ENCODE assay signal across 23 cellular contexts in the genomic region with DNA sequence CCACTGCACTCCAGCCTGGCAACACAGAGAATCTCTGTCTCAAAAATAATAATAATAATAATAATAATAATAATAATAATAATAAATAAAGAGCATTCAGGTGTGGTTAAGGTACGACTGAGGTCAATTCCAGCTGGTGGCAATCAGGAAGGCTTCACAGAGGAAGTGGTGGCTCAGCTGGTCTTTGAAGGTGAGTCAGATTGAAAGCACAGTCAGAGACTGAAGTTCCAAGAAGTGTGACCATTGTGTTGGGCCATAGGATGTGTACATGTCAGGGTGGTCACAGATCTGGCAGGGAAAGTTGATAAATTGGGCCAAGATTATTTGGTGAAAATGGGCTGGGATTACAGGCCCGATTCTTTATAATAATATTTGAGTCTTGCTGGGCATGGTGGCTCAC. TPM values are rescaled to one million over a fixed set of nuclear protein-coding genes. Genes with fewer than 3 reads are reported as not detected.
DNase-seq lines count a peak whose midpoint lies in the region; ATAC-seq lines count a peak whose summit lies in the region.
"Had no signal": no experiment of that assay in that cellular context is flagged by ENCODE, and none has a peak within 500 bp of the region (broad histone marks: within the 10 kb centered on the region; RNA-seq: fewer than 3 reads in every experiment).

No MANE protein-coding gene starts in this region.

- DNase-seq in NK-92 treated with Interleukin-12 subunit alpha and Interleukin-12 subunit beta, amount 100 ng/mL, for 24 hours (lab: John Stamatoyannopoulos, UW): peak; percentile 15
- no peak for DNase-seq in NK-92 (lab: John Stamatoyannopoulos, UW; ENCODE audit: unreplicated experiment)
- peak; percentile 29 for DNase-seq in T-helper 2 cell treated with Interferon-gamma antibody and Interleukin-4, amounts not matched to agents 5 μg/mL and 100 μg/mL, for 36 hours (ENCODE audit: low spot score)
- peak; percentile 45 to 64 for DNase-seq in trophoblast cell
- DNase-seq in retina: no peak
- no peak for DNase-seq in DMS79 (lab: John Stamatoyannopoulos, UW)
- DNase-seq: activated CD4-positive, alpha-beta T cell treated with anti-CD3 and anti-CD28 coated beads for 1 hour; activated CD8-positive, alpha-beta memory T cell treated with anti-CD3 and anti-CD28 coated beads, Interleukin-2, amount 50 U/mL, for 4 hours; activated effector memory CD4-positive, alpha-beta T cell treated with anti-CD3 and anti-CD28 coated beads, Interleukin-2, amount 50 U/mL, for 16 hours; AML-193; amygdala; DND-41; heart right ventricle; immature natural killer cell; NCI-H1105 treated with DMSO at 0.1 percent for 48 hours; NCI-H2081 treated with DMSO at 0.1 percent for 48 hours; NCI-H446 treated with DMSO at 0.1 percent for 48 hours; stimulated activated CD4-positive, alpha-beta T cell treated with anti-CD3 and anti-CD28 coated beads, Interleukin-2, amount 100 ng/mL, for 48 hours; stomach; upper lobe of right lung had no signal

- H3K27ac ChIP-seq in trophoblast cell (ENCODE audit: low read depth, low read length): no peak overlapping the region
- H3K27ac ChIP-seq: heart right ventricle, RWPE1, stomach, upper lobe of right lung had no signal

- H3K4me1 Mint-ChIP-seq in T-helper 2 cell treated with Interferon-gamma antibody and Interleukin-4, amounts not matched to agents 5 μg/mL and 100 μg/mL, for 36 hours (ENCODE audit: low read depth): peaks cover 13% of the 10 kb centered on the region

- no CpG with 5 or more reads among the region's 2 CpGs for WGBS in trophoblast cell (ENCODE audit: extremely low coverage, insufficient coverage, insufficient read length)

- H4K91ac ChIP-seq in trophoblast cell (ENCODE audit: low read depth, low read length): peak overlapping the region; percentile 58

- H4K12ac ChIP-seq in trophoblast cell (ENCODE audit: low read depth, low read length): no peak overlapping the region

- H3K9ac ChIP-seq in trophoblast cell (ENCODE audit: low read length): no peak overlapping the region

- no peak overlapping the region for H3K23ac ChIP-seq in trophoblast cell (ENCODE audit: low read length)

- no peaks in the 10 kb centered on the region for H3K36me3 Mint-ChIP-seq in T-helper 2 cell treated with Interferon-gamma antibody and Interleukin-4, amounts not matched to agents 5 μg/mL and 100 μg/mL, for 36 hours (ENCODE audit: low read depth)
- H3K36me3 Mint-ChIP-seq: immature natural killer cell had no signal

- H2AK5ac ChIP-seq in trophoblast cell (ENCODE audit: low read length): peak overlapping the region; percentile 72

- H3K4me3 Mint-ChIP-seq in T-helper 2 cell treated with Interferon-gamma antibody and Interleukin-4, amounts not matched to agents 5 μg/mL and 100 μg/mL, for 36 hours: no peak overlapping the region
- H3K4me3 Mint-ChIP-seq: immature natural killer cell had no signal

- H3K9me3 Mint-ChIP-seq in T-helper 2 cell treated with Interferon-gamma antibody and Interleukin-4, amounts not matched to agents 5 μg/mL and 100 μg/mL, for 36 hours: no peaks in the 10 kb centered on the region
- H3K9me3 Mint-ChIP-seq: immature natural killer cell had no signal

- H3K27me3 Mint-ChIP-seq in T-helper 2 cell treated with Interferon-gamma antibody and Interleukin-4, amounts not matched to agents 5 μg/mL and 100 μg/mL, for 36 hours (ENCODE audit: low read depth): peaks cover 6% of the 10 kb centered on the region

- no peak overlapping the region for H4K8ac ChIP-seq in trophoblast cell (ENCODE audit: low read depth, low read length)

- H3K4me2 ChIP-seq in trophoblast cell (ENCODE audit: low read length): no peak overlapping the region

- no peak overlapping the region for H2AFZ ChIP-seq in trophoblast cell (ENCODE audit: insufficient read depth, low read length, poor library complexity)

- ATAC-seq in HG02610 (IDR thresholded peaks at IDR 0.05; ENCODE audit: unreplicated experiment) (peak; percentile 55), GM21723 (IDR thresholded peaks at IDR 0.05; ENCODE audit: unreplicated experiment) (no peak)
- ATAC-seq: heart right ventricle, upper lobe of right lung had no signal

- no peaks in the 10 kb centered on the region for H3K9me3 ChIP-seq in trophoblast cell (ENCODE audit: insufficient read depth, low read depth, low read length)
- H3K9me3 ChIP-seq: heart right ventricle, stomach, upper lobe of right lung had no signal

- no peak overlapping the region for H3K14ac ChIP-seq in trophoblast cell (ENCODE audit: low read length)

- H2BK5ac ChIP-seq in trophoblast cell (ENCODE audit: low read depth, low read length, poor library complexity): no peak overlapping the region

- H3K4me3 ChIP-seq in trophoblast cell (ENCODE audit: low read depth, low read length): no peak overlapping the region
- H3K4me3 ChIP-seq: heart right ventricle, stomach, upper lobe of right lung had no signal

- H3K4me1 ChIP-seq in trophoblast cell (ENCODE audit: control insufficient read depth in 1 of 2, insufficient read depth in 2 of 2, low read length in 2 of 2): peaks cover 5 to 8% of the 10 kb centered on the region in 2 experiments
- H3K4me1 ChIP-seq: upper lobe of right lung had no signal

- no peak overlapping the region for H3K4ac ChIP-seq in trophoblast cell (ENCODE audit: low read depth, low read length)

- H2BK120ac ChIP-seq in trophoblast cell (ENCODE audit: insufficient read depth, low read length, poor library complexity): no peak overlapping the region

- no peak overlapping the region for H3K27ac Mint-ChIP-seq in T-helper 2 cell treated with Interferon-gamma antibody and Interleukin-4, amounts not matched to agents 5 μg/mL and 100 μg/mL, for 36 hours

- no peaks in the 10 kb centered on the region for H3K36me3 ChIP-seq in trophoblast cell (ENCODE audit: control insufficient read depth in 1 of 2, insufficient read depth in 2 of 2, low read length in 2 of 2)
- H3K36me3 ChIP-seq: heart right ventricle, stomach, upper lobe of right lung had no signal

- H3K79me2 ChIP-seq in trophoblast cell (ENCODE audit: control insufficient read depth, insufficient read depth, low read length, poor library complexity): peaks cover 1% of the 10 kb centered on the region

- no peak overlapping the region for H3K18ac ChIP-seq in trophoblast cell (ENCODE audit: low read length)

- H2BK12ac ChIP-seq in trophoblast cell (ENCODE audit: low read length): peak overlapping the region; percentile 91

- H3K27me3 ChIP-seq in trophoblast cell (ENCODE audit: insufficient read depth, low read length): no peaks in the 10 kb centered on the region
- H3K27me3 ChIP-seq: stomach, upper lobe of right lung had no signal

- peaks cover 7% of the 10 kb centered on the region for H3K79me1 ChIP-seq in trophoblast cell (ENCODE audit: low read length)

RNA-seq across cellular contexts. Expression of gene MED18, which starts 31.0 kb away (rescaled TPM):
- 10.3 and 10.6 TPM in 2 replicates for polyA plus RNA-seq in trophoblast cell (2013)

RNA-seq across cellular contexts. Expression of gene SESN2, which starts 38.5 kb away (rescaled TPM):
- polyA plus RNA-seq in trophoblast cell (2013): 58.3 and 60.8 TPM in 2 replicates

Comparison
In these comparisons a context has a peak if more than half of its experiments do, and no peak if none do; other contexts are left out.
1. DNase-seq: peak in NK-92 treated with Interleukin-12 subunit alpha and Interleukin-12 subunit beta, amount 100 ng/mL, for 24 hours (single experiment), T-helper 2 cell treated with Interferon-gamma antibody and Interleukin-4, amounts not matched to agents 5 μg/mL and 100 μg/mL, for 36 hours (single experiment) and trophoblast cell (2 of 2); none in NK-92 (single experiment), retina (single experiment) and DMS79 (single experiment).